In genomic region chr15:84780492-84780891, GRCh38 we compare ENCODE assay signal across 29 cellular contexts.
"Had no signal": no experiment of that assay in that cellular context is flagged by ENCODE, and none has a peak within 500 bp of the region (broad histone marks: within the 10 kb centered on the region; RNA-seq: fewer than 3 reads in every experiment).

No MANE protein-coding gene starts in this region.

- H3K9me3 ChIP-seq: ovary, psoas muscle, right lobe of liver, sigmoid colon, spleen, stomach, thoracic aorta, thyroid gland, tibial nerve, upper lobe of left lung, vagina had no signal

- H3K4me1 ChIP-seq: neural progenitor cell, parathyroid adenoma had no signal

- H3K27ac ChIP-seq: neural progenitor cell, ovary, parathyroid adenoma, psoas muscle, right lobe of liver, sigmoid colon, spleen, stomach, thoracic aorta, thyroid gland, tibial nerve, upper lobe of left lung, vagina had no signal

- H3K4me3 ChIP-seq: neural progenitor cell, ovary, psoas muscle, right lobe of liver, sigmoid colon, spleen, stomach, thoracic aorta, thyroid gland, tibial nerve, upper lobe of left lung, vagina had no signal

- H3K36me3 ChIP-seq: neural progenitor cell, ovary had no signal

- ATAC-seq: natural killer cell; psoas muscle; right cardiac atrium; right lobe of liver; stimulated activated naive B cell treated with anti-CD40 and anti-IgM and Interleukin-4, amounts not matched to agents 10 μg/mL and 1 μg/mL and 100 μg/mL, for 72 hours had no signal

- H3K9me3 Mint-ChIP-seq: natural killer cell; nephron; neural progenitor cell; stimulated activated naive B cell treated with anti-CD40 and anti-IgM and Interleukin-4, amounts not matched to agents 10 μg/mL and 1 μg/mL and 100 μg/mL, for 72 hours; stimulated activated naive CD8-positive, alpha-beta T cell treated with anti-CD3 and anti-CD28 coated beads, Interleukin-15, Interleukin-2, amounts not matched to agents 100 ng/mL and 50 ng/mL, for 24 hours had no signal

- H3K27me3 Mint-ChIP-seq: progenitor cell of endocrine pancreas; stimulated activated naive B cell treated with anti-CD40 and anti-IgM and Interleukin-4, amounts not matched to agents 10 μg/mL and 1 μg/mL and 100 μg/mL, for 72 hours; stimulated activated naive CD8-positive, alpha-beta T cell treated with anti-CD3 and anti-CD28 coated beads, Interleukin-15, Interleukin-2, amounts not matched to agents 100 ng/mL and 50 ng/mL, for 24 hours had no signal

- H3K4me3 Mint-ChIP-seq: natural killer cell; nephron; neural progenitor cell; stimulated activated naive B cell treated with anti-CD40 and anti-IgM and Interleukin-4, amounts not matched to agents 10 μg/mL and 1 μg/mL and 100 μg/mL, for 72 hours; stimulated activated naive CD8-positive, alpha-beta T cell treated with anti-CD3 and anti-CD28 coated beads, Interleukin-15, Interleukin-2, amounts not matched to agents 100 ng/mL and 50 ng/mL, for 24 hours had no signal

- DNase-seq: natural killer cell; occipital lobe; ovary; posterior cingulate gyrus; psoas muscle; right cardiac atrium; right lobe of liver; sigmoid colon; small intestine; spleen; stimulated activated CD4-positive, alpha-beta T cell treated with anti-CD3 and anti-CD28 coated beads, Interleukin-12 subunit alpha, Interleukin-12 subunit beta, amount 100 ng/mL, for 4 hours; stimulated activated CD4-positive, alpha-beta T cell treated with anti-CD3 and anti-CD28 coated beads, Interleukin-1b, Interleukin-23, amount 100 ng/mL, for 48 hours; stimulated activated CD4-positive, alpha-beta T cell treated with anti-CD3 and anti-CD28 coated beads, Interleukin-4, amount 100 ng/mL, for 1 hour; stimulated activated CD4-positive, alpha-beta T cell treated with anti-CD3 and anti-CD28 coated beads, Interleukin-4, amount 100 ng/mL, for 4 hours; stimulated activated CD8-positive, alpha-beta memory T cell treated with anti-CD3 and anti-CD28 coated beads, Interleukin-4, amount 100 ng/mL, for 48 hours; stimulated activated naive B cell treated with anti-CD40 and anti-IgM and Interleukin-4, amounts not matched to agents 10 μg/mL and 1 μg/mL and 100 μg/mL, for 72 hours; stimulated activated naive CD4-positive, alpha-beta T cell treated with Interleukin-2 at 50 U/mL for 16 hours; stomach; thyroid gland; trophoblast cell; upper lobe of left lung had no signal

- H3K27ac Mint-ChIP-seq: neural progenitor cell; stimulated activated naive CD8-positive, alpha-beta T cell treated with anti-CD3 and anti-CD28 coated beads, Interleukin-15, Interleukin-2, amounts not matched to agents 100 ng/mL and 50 ng/mL, for 24 hours had no signal

- H3K36me3 Mint-ChIP-seq: natural killer cell had no signal
